Comparison of ENCODE assay signal across 11 cellular contexts in the genomic region with DNA sequence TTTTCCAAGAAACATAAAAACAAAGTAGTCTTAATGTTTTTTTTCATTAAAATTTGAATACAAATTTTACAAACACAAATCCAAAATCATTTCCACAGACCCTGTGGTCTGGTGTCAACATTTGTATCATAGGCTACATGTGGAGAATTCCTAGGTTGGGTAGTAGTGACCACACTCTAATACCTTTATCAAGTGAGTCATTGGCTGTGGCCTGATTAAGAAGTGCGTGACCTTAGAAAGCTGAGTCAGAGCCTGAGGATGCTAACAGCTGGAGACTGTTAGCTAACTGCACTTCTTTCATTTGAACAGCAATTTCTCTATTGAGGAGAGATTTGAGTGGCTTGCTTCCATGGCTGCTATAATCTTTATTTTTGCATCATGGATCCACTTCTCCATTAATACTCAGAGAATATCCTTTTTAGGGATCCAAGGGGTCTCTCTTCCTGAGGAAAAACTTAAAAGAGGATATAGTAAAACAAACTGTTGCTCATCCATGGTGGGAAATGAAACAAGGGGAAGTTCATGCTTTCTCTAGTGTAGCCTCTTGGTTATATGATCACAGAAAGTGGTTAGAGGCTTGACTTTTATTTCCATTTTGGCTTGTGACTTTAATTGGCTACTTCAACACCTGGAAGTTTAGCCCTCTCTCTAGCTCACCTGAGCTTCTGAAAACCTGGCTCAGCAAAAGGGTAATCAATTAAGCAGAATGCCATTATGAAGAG.
DNase-seq lines count a peak whose midpoint lies in the region; ATAC-seq, FAIRE-seq and TF ChIP-seq lines count a peak whose summit lies in the region.
"Had no signal": no experiment of that assay in that cellular context is flagged by ENCODE, and none has a peak within 500 bp of the region (broad histone marks: within the 10 kb centered on the region; RNA-seq: fewer than 3 reads in every experiment).

No MANE protein-coding gene starts in this region.

- TF ChIP-seq CTCF in Panc1 (IDR thresholded peaks at IDR 0.05) (no peak), endothelial cell of umbilical vein (IDR thresholded peaks at IDR 0.05; ENCODE audit: extremely low read depth in 1 of 2, insufficient read depth in 1 of 2, low read depth in 1 of 2, low read length in 2 of 2) (no peak)

- H3K27ac ChIP-seq in Panc1 (ENCODE audit: low read length): no peak overlapping the region
- no peak overlapping the region for H3K27ac ChIP-seq in endothelial cell of umbilical vein (ENCODE audit: insufficient read depth, low read depth, low read length)
- H3K27ac ChIP-seq: thoracic aorta had no signal

- H4K20me1 ChIP-seq in endothelial cell of umbilical vein (replicated peaks; ENCODE audit: control insufficient read depth, extremely low read depth, insufficient read depth, low read length): no peaks in the 10 kb centered on the region

- H3K4me3 ChIP-seq in Panc1 (ENCODE audit: low read depth in 2 of 2, low read length in 2 of 2) (no peak overlapping the region), endothelial cell of umbilical vein (replicated peaks in 1 of 3; ENCODE audit: insufficient read depth in 1 of 3, low read depth in 1 of 3, low read length in 3 of 3) (no peak overlapping the region)
- H3K4me3 ChIP-seq: thoracic aorta had no signal

- H3K9me3 ChIP-seq in Panc1 (ENCODE audit: control insufficient read depth, insufficient read depth, low read depth, low read length) (no peaks in the 10 kb centered on the region), endothelial cell of umbilical vein (replicated peaks; ENCODE audit: control insufficient read depth, insufficient read depth, low read length) (no peaks in the 10 kb centered on the region)
- H3K9me3 ChIP-seq: thoracic aorta had no signal

- H3K36me3 ChIP-seq in Panc1 (ENCODE audit: control insufficient read depth, insufficient read depth, low read length): no peaks in the 10 kb centered on the region
- no peaks in the 10 kb centered on the region for H3K36me3 ChIP-seq in endothelial cell of umbilical vein (ENCODE audit: control insufficient read depth in 2 of 2, extremely low read depth in 1 of 2, insufficient read depth in 2 of 2, low read length in 2 of 2)
- H3K36me3 ChIP-seq: thoracic aorta had no signal

- in situ Hi-C loops in Panc1 (cut with HindIII; ENCODE audit: low pct_unique_long_range_greater_than_20kb, low sequenced_read_pairs): no loop called here

- H3K4me2 ChIP-seq in endothelial cell of umbilical vein (ENCODE audit: insufficient read depth, low read length): no peak overlapping the region

- DNase-seq in HEK293T (ENCODE audit: extremely low spot score): peak; percentile 7
- DNase-seq in Panc1 (ENCODE audit: low read depth, low spot score): peak; percentile 24
- peak; percentile 58 for DNase-seq in endothelial cell of umbilical vein (ENCODE audit: low read depth, low spot score)
- peak; percentile 98 for DNase-seq in renal cortical epithelial cell (ENCODE audit: low read depth)
- no peak for DNase-seq in germinal center (ENCODE audit: low spot score)
- DNase-seq: activated naive CD8-positive, alpha-beta T cell treated with anti-CD3 and anti-CD28 coated beads for 36 hours; NCI-H1417 treated with DMSO at 0.1 percent for 48 hours; stimulated activated CD4-positive, alpha-beta T cell treated with anti-CD3 and anti-CD28 coated beads, Interleukin-15, amount 100 ng/mL, for 24 hours had no signal

- ATAC-seq in Panc1: peak; percentile 96
- no peak for ATAC-seq in GM18907 (IDR thresholded peaks at IDR 0.05; ENCODE audit: unreplicated experiment)
- ATAC-seq in HG03342 (IDR thresholded peaks at IDR 0.05; ENCODE audit: unreplicated experiment): no peak

- intact Hi-C loops in Panc1 (cut with micrococcal nuclease; ENCODE audit: unreplicated experiment) (no loop called here), endothelial cell of umbilical vein (cut with micrococcal nuclease) (no loop called here)

- no peaks in the 10 kb centered on the region for H3K4me1 ChIP-seq in Panc1 (ENCODE audit: control insufficient read depth, insufficient read depth, low read length)
- peaks cover 4% of the 10 kb centered on the region for H3K4me1 ChIP-seq in endothelial cell of umbilical vein (ENCODE audit: control insufficient read depth, extremely low read depth, insufficient read depth, low read length)

- no peak for TF ChIP-seq POLR2A in endothelial cell of umbilical vein (IDR thresholded peaks at IDR 0.05; ENCODE audit: low read depth, low read length)

- H2AFZ ChIP-seq in endothelial cell of umbilical vein (ENCODE audit: low read depth, low read length): no peak overlapping the region

- dilution Hi-C loops in endothelial cell of umbilical vein (cut with MboI; ENCODE audit: extremely low pct_ligation_motif_present, low sequenced_read_pairs): no loop called here

- H3K27me3 ChIP-seq in Panc1 (ENCODE audit: control insufficient read depth, insufficient read depth, low read length): no peaks in the 10 kb centered on the region
- no peaks in the 10 kb centered on the region for H3K27me3 ChIP-seq in endothelial cell of umbilical vein (ENCODE audit: control insufficient read depth in 2 of 2, insufficient read depth in 2 of 2, low read length in 2 of 2)

- POLR2A ChIA-PET in HEK293T (lab: Yijun Ruan, JAX): no interaction called here
- POLR2A ChIA-PET in Panc1 (lab: Charles Lee): no interaction called here
- POLR2A ChIA-PET in endothelial cell of umbilical vein (lab: Charles Lee): no interaction called here

- BruUV-seq in Panc1 (replicated peaks; lab: Mats Ljungman, UMichigan) (no TSS peak), endothelial cell of umbilical vein (replicated peaks; lab: Mats Ljungman, UMichigan) (no TSS peak)

- CTCF ChIA-PET in HEK293T (lab: Yijun Ruan, JAX): no interaction called here
- CTCF ChIA-PET in Panc1 (lab: Charles Lee): no interaction called here
- CTCF ChIA-PET in endothelial cell of umbilical vein (lab: Charles Lee): interaction anchor here (1.0 kb wide), 1 partner anchor 15 kb away, joined by 3 read pairs; no protein-coding TSS in a partner anchor

- H3K79me2 ChIP-seq in endothelial cell of umbilical vein (ENCODE audit: control insufficient read depth, insufficient read depth, low read length): no peaks in the 10 kb centered on the region

- peak; percentile 95 for FAIRE-seq in endothelial cell of umbilical vein (lab: Jason Lieb, UNC)

- no peaks in the 10 kb centered on the region for H3K9me1 ChIP-seq in endothelial cell of umbilical vein (replicated peaks; ENCODE audit: control insufficient read depth, extremely low read depth, insufficient read depth, low read length)

- H3K9ac ChIP-seq in endothelial cell of umbilical vein (replicated peaks; ENCODE audit: extremely low read depth, insufficient read depth, low read length): no peak overlapping the region

TF ChIP-seq in HEK293T, 16 proteins besides CTCF, POLR2A, EP300 and RAD21:
- TF ChIP-seq BHLHE40 (IDR thresholded peaks at IDR 0.05; ENCODE audit: borderline replicate concordance): no peak
- TF ChIP-seq FOXK2 (IDR thresholded peaks at IDR 0.05): no peak
- no peak for TF ChIP-seq ZNF384 (IDR thresholded peaks at IDR 0.05)
- TF ChIP-seq TARDBP (IDR thresholded peaks at IDR 0.05): no peak
- no peak for TF ChIP-seq L3MBTL2 (conservative IDR thresholded peaks at IDR 0.05)
- no peak for TF ChIP-seq LEF1 (IDR thresholded peaks at IDR 0.05; ENCODE audit: borderline replicate concordance)
- no peak for TF ChIP-seq CTBP1 (IDR thresholded peaks at IDR 0.05; ENCODE audit: borderline replicate concordance)
- TF ChIP-seq SP1 (IDR thresholded peaks at IDR 0.05): no peak
- no peak for TF ChIP-seq HDGF (IDR thresholded peaks at IDR 0.05; ENCODE audit: borderline replicate concordance)
- no peak for TF ChIP-seq FOXM1 (IDR thresholded peaks at IDR 0.05; ENCODE audit: borderline replicate concordance)

TF ChIP-seq in endothelial cell of umbilical vein, 7 proteins besides CTCF, POLR2A, EP300 and RAD21:
- TF ChIP-seq JUN (IDR thresholded peaks at IDR 0.05; ENCODE audit: borderline replicate concordance, insufficient read depth, insufficient read length, low read depth) (peak; percentile 62), EZH2 (IDR thresholded peaks at IDR 0.05; ENCODE audit: borderline replicate concordance, low read depth, low read length, severe bottlenecking) (no peak), MYC (IDR thresholded peaks at IDR 0.05; ENCODE audit: low read depth, low read length) (no peak), FOS (IDR thresholded peaks at IDR 0.05; ENCODE audit: borderline replicate concordance, insufficient read depth, low read length) (peak; percentile 99), GATA2 (IDR thresholded peaks at IDR 0.05; ENCODE audit: insufficient read depth, insufficient read length, low read depth, low read length) (peak; percentile 64), POLR2AphosphoS5 (IDR thresholded peaks at IDR 0.05; ENCODE audit: insufficient read depth, low read depth, low read length) (peak; percentile 49)
- TF ChIP-seq, protein P1, sequence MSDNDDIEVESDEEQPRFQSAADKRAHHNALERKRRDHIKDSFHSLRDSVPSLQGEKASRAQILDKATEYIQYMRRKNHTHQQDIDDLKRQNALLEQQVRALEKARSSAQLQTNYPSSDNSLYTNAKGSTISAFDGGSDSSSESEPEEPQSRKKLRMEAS (IDR thresholded peaks at IDR 0.05; ENCODE audit: insufficient read depth, insufficient read length): no peak
